10 cellular contexts compared by ENCODE assay signal in the genomic region with DNA sequence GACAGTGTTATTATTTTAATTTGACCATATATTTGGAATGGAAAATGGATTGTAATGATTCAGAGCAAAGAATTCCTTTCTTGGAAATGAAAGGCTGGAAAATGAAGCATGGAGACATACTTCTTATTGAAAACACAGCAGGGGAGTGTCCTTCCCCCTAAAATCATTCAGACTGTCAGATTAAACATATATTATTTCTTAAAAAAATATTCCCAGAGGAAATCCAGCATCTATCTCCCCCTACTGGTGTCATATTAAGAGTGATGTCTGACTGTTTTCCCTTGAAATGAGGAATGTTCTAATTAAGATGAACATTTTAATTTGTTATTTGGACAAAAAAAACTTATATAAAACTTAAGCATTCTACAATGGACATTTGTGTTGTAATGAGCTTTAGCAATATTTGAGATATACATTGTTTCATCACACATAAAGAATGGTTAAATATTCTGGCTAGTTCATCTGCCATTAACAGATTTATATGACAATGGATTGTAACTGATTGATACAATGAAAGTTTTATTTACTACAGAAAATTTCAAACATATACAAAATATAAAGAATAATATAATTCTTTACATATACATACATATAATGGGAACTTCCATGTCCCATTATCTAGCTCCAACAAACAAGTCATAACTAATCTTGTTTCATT.
A peak's percentile ranks its signal among the peaks of the same experiment; 100 is the strongest.
DNase-seq lines count a peak whose midpoint lies in the region; ATAC-seq, FAIRE-seq and TF ChIP-seq lines count a peak whose summit lies in the region.
"Had no signal": no experiment of that assay in that cellular context is flagged by ENCODE, and none has a peak within 500 bp of the region (broad histone marks: within the 10 kb centered on the region; RNA-seq: fewer than 3 reads in every experiment).

No MANE protein-coding gene starts in this region.

- H3K9me3 ChIP-seq in DND-41 (ENCODE audit: insufficient read depth, low read length, severe bottlenecking) = peaks cover 1% of the 10 kb centered on the region
- H3K9me3 ChIP-seq in pancreas = no peaks in the 10 kb centered on the region

- no peaks in the 10 kb centered on the region for H4K20me1 ChIP-seq in DND-41 (ENCODE audit: insufficient read depth, low read length)

- no peaks in the 10 kb centered on the region for H3K36me3 ChIP-seq in DND-41 (ENCODE audit: insufficient read depth, low read length)
- no peaks in the 10 kb centered on the region for H3K36me3 ChIP-seq in pancreas

- no peak overlapping the region for H3K4me2 ChIP-seq in DND-41 (ENCODE audit: insufficient read depth, low read length)

- H3K9me3 Mint-ChIP-seq in activated naive CD4-positive, alpha-beta T cell treated with anti-CD3 and anti-CD28 coated beads, Interleukin-2, amount 50 U/mL, for 72 hours = peaks cover 7 to 10% of the 10 kb centered on the region in 2 donors

- H3K79me2 ChIP-seq in DND-41 (ENCODE audit: insufficient read depth, low read length) = no peaks in the 10 kb centered on the region

- DNase-seq in DND-41 (no peak), NAMALWA (ENCODE audit: low spot score) (peak; percentile 10), pancreas (no peak), NCI-H2107 (lab: John Stamatoyannopoulos, UW) (no peak), SHP77 (lab: John Stamatoyannopoulos, UW) (no peak)
- no peak for DNase-seq in activated naive CD4-positive, alpha-beta T cell treated with anti-CD3 and anti-CD28 coated beads, Interleukin-2, amount 50 U/mL, for 72 hours (ENCODE audit: low spot score in 2 of 2)

- H2AFZ ChIP-seq in DND-41 (ENCODE audit: low read depth, low read length) = no peak overlapping the region

- no peak overlapping the region for H3K27ac ChIP-seq in DND-41 (ENCODE audit: low read length)
- no peak overlapping the region for H3K27ac ChIP-seq in pancreas

- no peak overlapping the region for H3K27ac Mint-ChIP-seq in activated naive CD4-positive, alpha-beta T cell treated with anti-CD3 and anti-CD28 coated beads, Interleukin-2, amount 50 U/mL, for 72 hours
- H3K27ac Mint-ChIP-seq: stimulated activated effector memory CD8-positive, alpha-beta T cell treated with anti-CD3 and anti-CD28 coated beads, Interleukin-12 subunit alpha, Interleukin-12 subunit beta, amount 100 ng/mL, for 72 hours had no signal

- FAIRE-seq in endometrium (lab: Jason Lieb, UNC) (peak; percentile 83), pancreas (lab: Jason Lieb, UNC) (peak; percentile 88)
- FAIRE-seq: H1 had no signal

- intact Hi-C loops in pancreas (cut with DNase I) = no loop called here

- H3K27me3 ChIP-seq in DND-41 (ENCODE audit: insufficient read depth, low read length, poor library complexity) = no peaks in the 10 kb centered on the region
- H3K27me3 ChIP-seq in pancreas = no peaks in the 10 kb centered on the region

- TF ChIP-seq CTCF in DND-41 (IDR thresholded peaks at IDR 0.05; ENCODE audit: borderline replicate concordance, extremely low read depth, low read length, poor library complexity, severe bottlenecking) = peak; percentile 45
- peak in 2 of 4 donors; percentile 21 to 42 for TF ChIP-seq CTCF in pancreas (IDR thresholded peaks at IDR 0.05)

- peaks cover 8% of the 10 kb centered on the region in 2 donors for H3K36me3 Mint-ChIP-seq in activated naive CD4-positive, alpha-beta T cell treated with anti-CD3 and anti-CD28 coated beads, Interleukin-2, amount 50 U/mL, for 72 hours
- H3K36me3 Mint-ChIP-seq: stimulated activated effector memory CD8-positive, alpha-beta T cell treated with anti-CD3 and anti-CD28 coated beads, Interleukin-12 subunit alpha, Interleukin-12 subunit beta, amount 100 ng/mL, for 72 hours had no signal

- H3K9ac ChIP-seq in DND-41 (ENCODE audit: low read depth, low read length) = no peak overlapping the region

- H3K4me3 ChIP-seq in DND-41 (ENCODE audit: low read depth in 1 of 2, low read length in 2 of 2) (no peak overlapping the region), pancreas (no peak overlapping the region)

- H3K4me1 ChIP-seq in DND-41 (ENCODE audit: insufficient read depth, low read length) = no peaks in the 10 kb centered on the region
- H3K4me1 ChIP-seq in pancreas = no peaks in the 10 kb centered on the region

- ATAC-seq in DND-41 (ENCODE audit: insufficient read depth, low read depth) (no peak), pancreas (peak in 3 of 4 donors; percentile 44 to 51 (median 48)), HG02981 (IDR thresholded peaks at IDR 0.05; ENCODE audit: unreplicated experiment) (no peak)
- ATAC-seq in activated naive CD4-positive, alpha-beta T cell treated with anti-CD3 and anti-CD28 coated beads, Interleukin-2, amount 50 U/mL, for 72 hours = no peak
- ATAC-seq: stimulated activated effector memory CD8-positive, alpha-beta T cell treated with anti-CD3 and anti-CD28 coated beads, Interleukin-12 subunit alpha, Interleukin-12 subunit beta, amount 100 ng/mL, for 72 hours had no signal

Comparison
In these comparisons a context has a peak if more than half of its experiments do, and no peak if none do; other contexts are left out.
1. ATAC-seq: peak in pancreas (3 of 4); none in DND-41 (single experiment), activated naive CD4-positive, alpha-beta T cell treated with anti-CD3 and anti-CD28 coated beads, Interleukin-2, amount 50 U/mL, for 72 hours (0 of 2) and HG02981 (single experiment).